In genomic region chr2:29557268-29557667, GRCh38 we compare ENCODE assay signal across 31 cellular contexts.
"Had no signal": no experiment of that assay in that cellular context is flagged by ENCODE, and none has a peak within 500 bp of the region (broad histone marks: within the 10 kb centered on the region; RNA-seq: fewer than 3 reads in every experiment).

No MANE protein-coding gene starts in this region.

- H3K27me3 ChIP-seq: adrenal gland, ascending aorta, body of pancreas, breast epithelium, cardiac muscle cell had no signal

- ATAC-seq: activated naive CD4-positive, alpha-beta T cell treated with anti-CD3 and anti-CD28 coated beads, Interleukin-2, amount 50 U/mL, for 72 hours; activated naive CD8-positive, alpha-beta T cell treated with anti-CD3 and anti-CD28 coated beads, Interleukin-2, amount 50 U/mL, for 24 hours; activated T-cell treated with anti-CD3 and anti-CD28 coated beads, Interleukin-2, amount 50 U/mL, for 4 hours; activated T-cell treated with anti-CD3 and anti-CD28 coated beads, Interleukin-2, amount 50 U/mL, for 72 hours; activated T-helper 17 cell treated with anti-CD3 and anti-CD28 coated beads, Interleukin-2, amount 50 U/mL, for 72 hours; body of pancreas had no signal

- H3K9me3 ChIP-seq: adrenal gland, ascending aorta, body of pancreas, breast epithelium had no signal

- H3K36me3 ChIP-seq: adrenal gland, ascending aorta, brain microvascular endothelial cell, breast epithelium, cardiac muscle cell had no signal

- H3K4me1 ChIP-seq: adrenal gland, ascending aorta, body of pancreas, breast epithelium had no signal

- H3K27ac ChIP-seq: adrenal gland, ascending aorta, body of pancreas, brain microvascular endothelial cell, breast epithelium, cardiac muscle cell had no signal

- H3K4me3 ChIP-seq: adrenal gland, ascending aorta, body of pancreas, breast epithelium, cardiac muscle cell had no signal

- DNase-seq: activated effector memory CD4-positive, alpha-beta T cell treated with anti-CD3 and anti-CD28 coated beads, Interleukin-2, amount 50 U/mL, for 16 hours; activated effector memory CD4-positive, alpha-beta T cell treated with Interleukin-2 at 50 U/mL for 16 hours; activated gamma-delta T cell; activated gamma-delta T cell treated with Interleukin-2 at 50 U/mL for 16 hours; activated naive CD4-positive, alpha-beta T cell; activated naive CD4-positive, alpha-beta T cell treated with anti-CD3 and anti-CD28 coated beads for 36 hours; activated naive CD4-positive, alpha-beta T cell treated with anti-CD3 and anti-CD28 coated beads, Interleukin-2, amount 10 ng/mL, durations not matched to agents 7 days and 5 days; activated naive CD4-positive, alpha-beta T cell treated with anti-CD3 and anti-CD28 coated beads, Interleukin-2, amount 50 U/mL, for 16 hours; activated naive CD4-positive, alpha-beta T cell treated with Interleukin-2 at 50 U/mL for 16 hours; activated naive CD8-positive, alpha-beta T cell treated with anti-CD3 and anti-CD28 coated beads for 36 hours; activated naive CD8-positive, alpha-beta T cell treated with anti-CD3 and anti-CD28 coated beads, Interleukin-2, amount 10 ng/mL, durations not matched to agents 7 days and 5 days; activated naive CD8-positive, alpha-beta T cell treated with anti-CD3 and anti-CD28 coated beads, Interleukin-2, amount 50 U/mL, for 24 hours; activated T-cell treated with anti-CD3 and anti-CD28 coated beads, Interleukin-2, amount 50 U/mL, for 1 hour; activated T-cell treated with anti-CD3 and anti-CD28 coated beads, Interleukin-2, amount 50 U/mL, for 24 hours; activated T-cell treated with anti-CD3 and anti-CD28 coated beads, Interleukin-2, amount 50 U/mL, for 4 hours; activated T-cell treated with anti-CD3 and anti-CD28 coated beads, Interleukin-2, amount 50 U/mL, for 48 hours; activated T-cell treated with anti-CD3 and anti-CD28 coated beads, Interleukin-2, amount 50 U/mL, for 72 hours; adrenal gland; amniotic stem cell; amygdala; anterior cingulate cortex; aorta; body of pancreas; brain microvascular endothelial cell; caudate nucleus; central memory CD4-positive, alpha-beta T cell had no signal
